ENCODE assay signal across 8 cellular contexts in genomic region chr4:75939890-75940691, GRCh38. TPM values are rescaled to one million over a fixed set of nuclear protein-coding genes. Genes with fewer than 3 reads are reported as not detected.
DNase-seq lines count a peak whose midpoint lies in the region; ATAC-seq and TF ChIP-seq lines count a peak whose summit lies in the region.

No MANE protein-coding gene starts in this region.

- no peaks in the 10 kb centered on the region for H3K9me3 ChIP-seq in CD4-positive, CD25-positive, alpha-beta regulatory T cell (ENCODE audit: control insufficient read depth in 2 of 2, low read length in 2 of 2)

- peak; percentile 67 for TF ChIP-seq POLR2A in GM19099 (IDR thresholded peaks at IDR 0.05; ENCODE audit: extremely low read depth, insufficient read length, low read depth)
- TF ChIP-seq POLR2A in Raji (IDR thresholded peaks at IDR 0.05; ENCODE audit: insufficient read depth, low read depth, low read length), result peak; percentile 60; the same call in 1 of the 2 replicates

- H3K4me3 ChIP-seq in CD4-positive, CD25-positive, alpha-beta regulatory T cell (ENCODE audit: low read depth, low read length), result peak overlapping the region; percentile 85

- H3K4me1 ChIP-seq in CD4-positive, CD25-positive, alpha-beta regulatory T cell (ENCODE audit: control insufficient read depth, insufficient read depth, low read length, poor library complexity, severe bottlenecking), result peaks cover 20% of the 10 kb centered on the region

- no peaks in the 10 kb centered on the region for H3K27me3 ChIP-seq in CD4-positive, CD25-positive, alpha-beta regulatory T cell (ENCODE audit: control insufficient read depth, insufficient read depth, low read length)

- H3K36me3 Mint-ChIP-seq in CD4-positive, CD25-positive, alpha-beta regulatory T cell, result peaks cover 24% of the 10 kb centered on the region

- H3K36me3 ChIP-seq in CD4-positive, CD25-positive, alpha-beta regulatory T cell (ENCODE audit: control insufficient read depth, insufficient read depth, low read length), result peaks cover 19% of the 10 kb centered on the region

- H3K4me3 Mint-ChIP-seq in CD4-positive, CD25-positive, alpha-beta regulatory T cell, result peak overlapping the region; percentile 98 to 99 (median 99)

- ATAC-seq in CD4-positive, CD25-positive, alpha-beta regulatory T cell (ENCODE audit: low read depth in 2 of 2), result peak; percentile 61 to 62
- ATAC-seq in HG03378 (IDR thresholded peaks at IDR 0.05; ENCODE audit: unreplicated experiment), result peak; percentile 52

- DNase-seq in CD4-positive, CD25-positive, alpha-beta regulatory T cell, result peak; percentile 68 to 87 (median 73)
- peak; percentile 80 for DNase-seq in activated naive CD4-positive, alpha-beta T cell treated with Interleukin-2 at 50 U/mL for 16 hours
- peak; percentile 77 for DNase-seq in germinal center (ENCODE audit: low spot score)
- peak; percentile 34 for DNase-seq in occipital lobe (lab: John Stamatoyannopoulos, UW)

- H3K27ac ChIP-seq in CD4-positive, CD25-positive, alpha-beta regulatory T cell (ENCODE audit: insufficient read depth, low read length, poor library complexity, severe bottlenecking), result peak overlapping the region; percentile 82
- peak overlapping the region; percentile 36 for H3K27ac ChIP-seq in temporal lobe (ENCODE audit: low read depth, low read length)

- H3K4me1 Mint-ChIP-seq in CD4-positive, CD25-positive, alpha-beta regulatory T cell, result peaks cover 15 to 44% (median 28%) of the 10 kb centered on the region in 4 donors

- H3K27ac Mint-ChIP-seq in CD4-positive, CD25-positive, alpha-beta regulatory T cell, result peak overlapping the region; percentile 97 to 99 (median 97)

- H3K27me3 Mint-ChIP-seq in CD4-positive, CD25-positive, alpha-beta regulatory T cell, result no peaks in the 10 kb centered on the region

- H3K9me3 Mint-ChIP-seq in CD4-positive, CD25-positive, alpha-beta regulatory T cell, result no peaks in the 10 kb centered on the region

RNA-seq across cellular contexts. Expression of gene NAAA, which starts 0.7 kb away (rescaled TPM):
- total RNA-seq in CD4-positive, CD25-positive, alpha-beta regulatory T cell, result 60.5 TPM
- polyA plus RNA-seq in CD4-positive, CD25-positive, alpha-beta regulatory T cell, result 100 to 1,000 TPM; 108 to 135 (median 124) TPM
- total RNA-seq in occipital lobe (21.4 TPM), temporal lobe (15.5 TPM)

RNA-seq across cellular contexts. Expression of gene PPEF2, which starts 37.8 kb away (rescaled TPM):
- not detected for total RNA-seq in CD4-positive, CD25-positive, alpha-beta regulatory T cell
- polyA plus RNA-seq in CD4-positive, CD25-positive, alpha-beta regulatory T cell, result not detected
- not detected for total RNA-seq in occipital lobe
- under 0.01 TPM for total RNA-seq in temporal lobe

RNA-seq across cellular contexts. Expression of gene SDAD1, which starts 50.7 kb away (rescaled TPM):
- total RNA-seq in CD4-positive, CD25-positive, alpha-beta regulatory T cell, result 44.3 TPM
- polyA plus RNA-seq in CD4-positive, CD25-positive, alpha-beta regulatory T cell, result 10 to 100 TPM; 58.0 to 81.5 (median 69.0) TPM
- total RNA-seq in occipital lobe (38.4 TPM), temporal lobe (32.0 TPM)

Comparison
In these comparisons a context has a peak if more than half of its experiments do, and no peak if none do; other contexts are left out.
1. Peak in every context shown above with its lines: DNase-seq, ATAC-seq, H3K4me3 ChIP-seq and H3K27ac ChIP-seq.